Comparison of ENCODE assay signal across 8 cellular contexts in genomic region chr4:101730291-101731117, GRCh38.
A peak's percentile ranks its signal among the peaks of the same experiment; 100 is the strongest.
DNase-seq lines count a peak whose midpoint lies in the region; ATAC-seq and TF ChIP-seq lines count a peak whose summit lies in the region.

No MANE protein-coding gene starts in this region.

- peak; percentile 55 for ATAC-seq in GM21737 (IDR thresholded peaks at IDR 0.05; ENCODE audit: unreplicated experiment)
- peak; percentile 67 for ATAC-seq in activated naive CD8-positive, alpha-beta T cell treated with anti-CD3 and anti-CD28 coated beads, Interleukin-2, amount 10 ng/mL, durations not matched to agents 7 days and 5 days (ENCODE audit: low read depth)
- peak; percentile 76 for ATAC-seq in sciatic nerve

- no peaks in the 10 kb centered on the region for H3K9me3 Mint-ChIP-seq in activated naive CD8-positive, alpha-beta T cell treated with anti-CD3 and anti-CD28 coated beads, Interleukin-2, amount 10 ng/mL, durations not matched to agents 7 days and 5 days

- no peak overlapping the region for H3K4me3 Mint-ChIP-seq in activated naive CD8-positive, alpha-beta T cell treated with anti-CD3 and anti-CD28 coated beads, Interleukin-2, amount 10 ng/mL, durations not matched to agents 7 days and 5 days

- H3K27ac ChIP-seq in SJCRH30 (no peak overlapping the region), right atrium auricular region (no peak overlapping the region)

- H3K4me1 Mint-ChIP-seq in activated naive CD8-positive, alpha-beta T cell treated with anti-CD3 and anti-CD28 coated beads, Interleukin-2, amount 10 ng/mL, durations not matched to agents 7 days and 5 days, result no peaks in the 10 kb centered on the region

- H3K9me3 ChIP-seq in SJCRH30 (replicated peaks), result no peaks in the 10 kb centered on the region
- H3K9me3 ChIP-seq in right atrium auricular region, result no peaks in the 10 kb centered on the region

- H3K27me3 Mint-ChIP-seq in activated naive CD8-positive, alpha-beta T cell treated with anti-CD3 and anti-CD28 coated beads, Interleukin-2, amount 10 ng/mL, durations not matched to agents 7 days and 5 days, result peaks cover 16% of the 10 kb centered on the region

- H3K36me3 ChIP-seq in SJCRH30 (no peaks in the 10 kb centered on the region), right atrium auricular region (no peaks in the 10 kb centered on the region)

- DNase-seq in GM04503 (ENCODE audit: low read depth) (peak; percentile 6), KBM-7 (peak; percentile 74), SJCRH30 (peak; percentile 70 to 84), right atrium auricular region (ENCODE audit: low spot score) (peak; percentile 71), sciatic nerve (ENCODE audit: low spot score) (peak; percentile 67), GOT3 (lab: John Stamatoyannopoulos, UW) (no peak)
- DNase-seq in activated naive CD8-positive, alpha-beta T cell treated with anti-CD3 and anti-CD28 coated beads, Interleukin-2, amount 10 ng/mL, durations not matched to agents 7 days and 5 days, result peak; percentile 33

- H3K4me3 ChIP-seq in SJCRH30, result no peak overlapping the region
- no peak overlapping the region for H3K4me3 ChIP-seq in right atrium auricular region

- H3K4me1 ChIP-seq in SJCRH30 (no peaks in the 10 kb centered on the region), right atrium auricular region (no peaks in the 10 kb centered on the region)

- H3K27me3 ChIP-seq in SJCRH30, result no peaks in the 10 kb centered on the region
- H3K27me3 ChIP-seq in right atrium auricular region, result no peaks in the 10 kb centered on the region

- POLR2A ChIA-PET in activated naive CD8-positive, alpha-beta T cell treated with anti-CD3 and anti-CD28 coated beads, Interleukin-2, amount 10 ng/mL, durations not matched to agents 7 days and 5 days (lab: Charles Lee), result no interaction called here

- peak; percentile 32 to 77 for TF ChIP-seq CTCF in right atrium auricular region (IDR thresholded peaks at IDR 0.05)

- in situ Hi-C loops in KBM-7 (cut with MboI; ENCODE audit: low pct_unique_long_range_greater_than_20kb, low sequenced_read_pairs), result no loop called here

- intact Hi-C loops in sciatic nerve (cut with DNase I), result no loop called here

- H3K36me3 Mint-ChIP-seq in activated naive CD8-positive, alpha-beta T cell treated with anti-CD3 and anti-CD28 coated beads, Interleukin-2, amount 10 ng/mL, durations not matched to agents 7 days and 5 days, result no peaks in the 10 kb centered on the region

- H3K27ac Mint-ChIP-seq in activated naive CD8-positive, alpha-beta T cell treated with anti-CD3 and anti-CD28 coated beads, Interleukin-2, amount 10 ng/mL, durations not matched to agents 7 days and 5 days, result no peak overlapping the region
